18 cellular contexts compared by ENCODE assay signal in genomic region chr1:3248416-3249141, GRCh38.
"Had no signal": no experiment of that assay in that cellular context is flagged by ENCODE, and none has a peak within 500 bp of the region (broad histone marks: within the 10 kb centered on the region; RNA-seq: fewer than 3 reads in every experiment).

No MANE protein-coding gene starts in this region.

- H3K36me3 ChIP-seq: colonic mucosa, gastrocnemius medialis, vagina had no signal

- DNase-seq: activated CD4-positive, alpha-beta memory T cell treated with anti-CD3 and anti-CD28 coated beads, Interleukin-2, amount 10 ng/mL, durations not matched to agents 7 days and 5 days; activated CD4-positive, alpha-beta T cell treated with anti-CD3 and anti-CD28 coated beads for 4 hours; activated naive CD4-positive, alpha-beta T cell treated with anti-CD3 and anti-CD28 coated beads, Interleukin-2, amount 50 U/mL, for 16 hours; activated T-cell treated with anti-CD3 and anti-CD28 coated beads, Interleukin-2, amount 50 U/mL, for 24 hours; caudate nucleus; colonic mucosa; effector memory CD8-positive, alpha-beta T cell; gastrocnemius medialis; heart left ventricle; left colon; naive B cell; occipital lobe; psoas muscle; stimulated activated CD4-positive, alpha-beta T cell treated with anti-CD3 and anti-CD28 coated beads, Interleukin-1b, Interleukin-23, amount 100 ng/mL, for 48 hours; T-helper 17 cell had no signal

- H3K4me1 ChIP-seq: colonic mucosa, gastrocnemius medialis, psoas muscle, vagina had no signal

- ATAC-seq: effector memory CD8-positive, alpha-beta T cell; gastrocnemius medialis; heart left ventricle; left colon; psoas muscle; sciatic nerve; T-helper 17 cell had no signal

- H3K27me3 ChIP-seq: colonic mucosa, vagina had no signal

- H3K9me3 ChIP-seq: colonic mucosa, gastrocnemius medialis, heart left ventricle, psoas muscle, vagina had no signal

- H3K4me3 ChIP-seq: colonic mucosa, gastrocnemius medialis, lung, psoas muscle, vagina had no signal

- H3K27ac ChIP-seq: colonic mucosa, gastrocnemius medialis, psoas muscle, vagina had no signal
